In genomic region chr1:1889847-1890505, GRCh38 we compare ENCODE assay signal across 8 cellular contexts. TPM values are rescaled to one million over a fixed set of nuclear protein-coding genes. Genes with fewer than 3 reads are reported as not detected.
DNase-seq lines count a peak whose midpoint lies in the region; ATAC-seq and TF ChIP-seq lines count a peak whose summit lies in the region.

No MANE protein-coding gene starts in this region.

- POLR2A ChIA-PET in activated CD4-positive, alpha-beta T cell treated with anti-CD3 and anti-CD28 coated beads for 36 hours (lab: Charles Lee): no interaction called here

- H3K4me3 Mint-ChIP-seq in activated CD4-positive, alpha-beta T cell treated with anti-CD3 and anti-CD28 coated beads for 36 hours: peak overlapping the region; percentile 83
- H3K4me3 Mint-ChIP-seq in activated naive CD8-positive, alpha-beta T cell treated with anti-CD3 and anti-CD28 coated beads for 36 hours: peak overlapping the region; percentile 84

- peak overlapping the region; percentile 79 to 95 (median 88) for H3K4me3 ChIP-seq in Peyer's patch
- H3K4me3 ChIP-seq in psoas muscle: peak overlapping the region; percentile 97

- H3K4me1 Mint-ChIP-seq in activated CD4-positive, alpha-beta T cell treated with anti-CD3 and anti-CD28 coated beads for 36 hours: peaks cover 53% of the 10 kb centered on the region
- H3K4me1 Mint-ChIP-seq in activated naive CD8-positive, alpha-beta T cell treated with anti-CD3 and anti-CD28 coated beads for 36 hours: peaks cover 48% of the 10 kb centered on the region

- TF ChIP-seq CTCF in Peyer's patch (IDR thresholded peaks at IDR 0.05) (no peak), psoas muscle (IDR thresholded peaks at IDR 0.05) (no peak)

- H3K27me3 ChIP-seq in Peyer's patch (no peaks in the 10 kb centered on the region), psoas muscle (ENCODE audit: insufficient read depth in 3 of 3, low read length in 2 of 3) (no peaks in the 10 kb centered on the region)

- no peaks in the 10 kb centered on the region for H3K9me3 Mint-ChIP-seq in activated CD4-positive, alpha-beta T cell treated with anti-CD3 and anti-CD28 coated beads for 36 hours (ENCODE audit: low read depth)
- peaks cover 1% of the 10 kb centered on the region for H3K9me3 Mint-ChIP-seq in activated naive CD8-positive, alpha-beta T cell treated with anti-CD3 and anti-CD28 coated beads for 36 hours

- H3K4me1 ChIP-seq in Peyer's patch (peaks cover 0 to 59% (median 31%) of the 10 kb centered on the region in 4 donors), psoas muscle (peaks cover 53% of the 10 kb centered on the region)

- TF ChIP-seq POLR2A in Peyer's patch (IDR thresholded peaks at IDR 0.05): no peak

- CTCF ChIA-PET in activated CD4-positive, alpha-beta T cell treated with anti-CD3 and anti-CD28 coated beads for 36 hours (lab: Charles Lee): no interaction called here

- H3K27me3 Mint-ChIP-seq in activated CD4-positive, alpha-beta T cell treated with anti-CD3 and anti-CD28 coated beads for 36 hours: no peaks in the 10 kb centered on the region
- H3K27me3 Mint-ChIP-seq in activated naive CD8-positive, alpha-beta T cell treated with anti-CD3 and anti-CD28 coated beads for 36 hours: no peaks in the 10 kb centered on the region

- 0 to 2% (median 1%) methylated on average over 53 to 88 of the region's 88 CpGs for WGBS in psoas muscle, 3 donors

- H3K27ac ChIP-seq in Peyer's patch (peak overlapping the region; percentile 97 to 99 (median 99)), psoas muscle (peak overlapping the region; percentile 88)

- H3K9me3 ChIP-seq in Peyer's patch (no peaks in the 10 kb centered on the region), psoas muscle (no peaks in the 10 kb centered on the region)

- peak; percentile 37 for ATAC-seq in activated CD4-positive, alpha-beta T cell treated with anti-CD3 and anti-CD28 coated beads for 36 hours
- ATAC-seq in HG02981 (IDR thresholded peaks at IDR 0.05; ENCODE audit: unreplicated experiment): peak; percentile 29
- no peak for ATAC-seq in psoas muscle

- intact Hi-C loops in activated CD4-positive, alpha-beta T cell treated with anti-CD3 and anti-CD28 coated beads for 36 hours (cut with DNase I, micrococcal nuclease): loop anchor here (2.0 to 5.0 kb wide), 4 partner anchors 109 to 848 kb away; partner anchors contain the start of genes CDK11A (in 1 of the 2) and CDK11B (in 1 of the 2)
- intact Hi-C loops in cardiac septum (cut with DNase I) (loop anchor here (2.0 to 5.0 kb wide), 2 partner anchors 31 to 113 kb away; partner anchors contain the start of gene NADK), psoas muscle (cut with DNase I) (loop anchor here in 1 of 2 donors (5.0 kb wide), 2 partner anchors 113 to 133 kb away; partner anchors contain the start of gene NADK)

- peaks cover 24% of the 10 kb centered on the region for H3K36me3 Mint-ChIP-seq in activated CD4-positive, alpha-beta T cell treated with anti-CD3 and anti-CD28 coated beads for 36 hours (ENCODE audit: low read depth)
- peaks cover 20% of the 10 kb centered on the region for H3K36me3 Mint-ChIP-seq in activated naive CD8-positive, alpha-beta T cell treated with anti-CD3 and anti-CD28 coated beads for 36 hours

- peak; percentile 64 for DNase-seq in activated CD4-positive, alpha-beta T cell treated with anti-CD3 and anti-CD28 coated beads for 36 hours
- no peak for DNase-seq in activated CD4-positive, alpha-beta T cell treated with anti-CD3 and anti-CD28 coated beads, Interleukin-2, amount 50 U/mL, for 4 hours
- peak; percentile 51 to 76 (median 73) for DNase-seq in Peyer's patch
- DNase-seq in activated naive CD8-positive, alpha-beta T cell treated with anti-CD3 and anti-CD28 coated beads for 36 hours: peak; percentile 61
- DNase-seq in cardiac septum (ENCODE audit: low spot score): peak; percentile 88
- peak; percentile 68 to 82 for DNase-seq in psoas muscle
- DNase-seq in LoVo (ENCODE audit: low spot score): no peak

- H3K36me3 ChIP-seq in Peyer's patch (no peaks in the 10 kb centered on the region), psoas muscle (ENCODE audit: insufficient read depth in 1 of 2, low read depth in 1 of 2) (no peaks in the 10 kb centered on the region)

- H3K27ac Mint-ChIP-seq in activated CD4-positive, alpha-beta T cell treated with anti-CD3 and anti-CD28 coated beads for 36 hours: peak overlapping the region; percentile 78
- peak overlapping the region; percentile 83 for H3K27ac Mint-ChIP-seq in activated naive CD8-positive, alpha-beta T cell treated with anti-CD3 and anti-CD28 coated beads for 36 hours

RNA-seq across cellular contexts. Expression of gene GNB1, which starts 0.9 kb away (rescaled TPM):
- total RNA-seq in activated CD4-positive, alpha-beta T cell treated with anti-CD3 and anti-CD28 coated beads for 36 hours: 100 to 1,000 TPM; 347 to 669 TPM
- 100 to 1,000 TPM; 112 to 266 (median 236) TPM for total RNA-seq in Peyer's patch
- total RNA-seq in activated naive CD8-positive, alpha-beta T cell treated with anti-CD3 and anti-CD28 coated beads for 36 hours: 100 to 1,000 TPM; 360 to 394 TPM
- total RNA-seq in cardiac septum: 183 TPM
- total RNA-seq in psoas muscle: 10 to 100 TPM; 68.0 to 90.3 (median 75.9) TPM
- 100 to 1,000 TPM in 1 of 3 donors, 10 to 100 TPM in 2; 32.3 to 100 (median 58.4) TPM for polyA plus RNA-seq in psoas muscle

RNA-seq across cellular contexts. Expression of gene CALML6, which starts 25.1 kb away (rescaled TPM):
- under 1 TPM; 0.21 to 0.81 TPM for total RNA-seq in activated CD4-positive, alpha-beta T cell treated with anti-CD3 and anti-CD28 coated beads for 36 hours
- total RNA-seq in Peyer's patch (not detected), cardiac septum (0.16 TPM), psoas muscle (10 to 100 TPM in 2 of 4 donors, 1 to 10 TPM in 2; 4.2 to 54.5 (median 16.0) TPM)
- under 1 TPM; 0.87 to 0.98 TPM for total RNA-seq in activated naive CD8-positive, alpha-beta T cell treated with anti-CD3 and anti-CD28 coated beads for 36 hours
- 10 to 100 TPM in 2 of 3 donors, 1 to 10 TPM in 1; 9.7 to 75.4 (median 49.8) TPM for polyA plus RNA-seq in psoas muscle

RNA-seq across cellular contexts. Expression of gene TMEM52, which starts 29.1 kb away (rescaled TPM):
- total RNA-seq in activated CD4-positive, alpha-beta T cell treated with anti-CD3 and anti-CD28 coated beads for 36 hours: 1 to 10 TPM in 1 of 2 experiments, under 1 TPM in 1; 0.88 to 1.1 TPM
- total RNA-seq in Peyer's patch (10 to 100 TPM in 1 of 4 donors, 1 to 10 TPM in 3; 2.2 to 11.6 (median 6.4) TPM), cardiac septum (0.70 TPM), psoas muscle (100 to 1,000 TPM in 1 of 4 donors, 10 to 100 TPM in 3; 37.2 to 107 (median 53.4) TPM)
- 1 to 10 TPM; 2.4 to 2.7 TPM for total RNA-seq in activated naive CD8-positive, alpha-beta T cell treated with anti-CD3 and anti-CD28 coated beads for 36 hours
- polyA plus RNA-seq in psoas muscle: 100 to 1,000 TPM in 2 of 3 donors, 10 to 100 TPM in 1; 42.0 to 137 (median 114) TPM

Comparison
In these comparisons a context has a peak if more than half of its experiments do, and no peak if none do; other contexts are left out.
1. DNase-seq: peak in activated CD4-positive, alpha-beta T cell treated with anti-CD3 and anti-CD28 coated beads for 36 hours (single experiment), Peyer's patch (3 of 3), activated naive CD8-positive, alpha-beta T cell treated with anti-CD3 and anti-CD28 coated beads for 36 hours (single experiment), cardiac septum (single experiment) and psoas muscle (2 of 2); none in activated CD4-positive, alpha-beta T cell treated with anti-CD3 and anti-CD28 coated beads, Interleukin-2, amount 50 U/mL, for 4 hours (0 of 2) and LoVo (single experiment).
2. ATAC-seq: peak in activated CD4-positive, alpha-beta T cell treated with anti-CD3 and anti-CD28 coated beads for 36 hours (single experiment) and HG02981 (single experiment); none in psoas muscle (0 of 4).